ENCODE assay signal across 14 cellular contexts in genomic region chr5:138981606-138982005, GRCh38.
DNase-seq lines count a peak whose midpoint lies in the region; ATAC-seq and TF ChIP-seq lines count a peak whose summit lies in the region.
"Had no signal": no experiment of that assay in that cellular context is flagged by ENCODE, and none has a peak within 500 bp of the region (broad histone marks: within the 10 kb centered on the region; RNA-seq: fewer than 3 reads in every experiment).

No MANE protein-coding gene starts in this region.

- H3K4me3 ChIP-seq in prostate gland, result no peak overlapping the region
- H3K4me3 ChIP-seq: A549, pancreas had no signal

- H3K27me3 ChIP-seq in prostate gland (replicated peaks; ENCODE audit: insufficient read depth), result no peaks in the 10 kb centered on the region
- H3K27me3 ChIP-seq: pancreas had no signal

- H3K4me3 Mint-ChIP-seq in T-helper 1 cell treated with Interleukin-12 subunit alpha and Interleukin-12 subunit beta and Interleukin-4 antibody, amounts not matched to agents 30 μg/mL and 1 μg/mL, for 36 hours, result no peak overlapping the region
- no peak overlapping the region for H3K4me3 Mint-ChIP-seq in stimulated activated effector memory CD8-positive, alpha-beta T cell treated with anti-CD3 and anti-CD28 coated beads, Interleukin-12 subunit alpha, Interleukin-12 subunit beta, amount 100 ng/mL, for 72 hours

- H3K27me3 Mint-ChIP-seq in T-helper 1 cell treated with Interleukin-12 subunit alpha and Interleukin-12 subunit beta and Interleukin-4 antibody, amounts not matched to agents 30 μg/mL and 1 μg/mL, for 36 hours (ENCODE audit: low read depth), result no peaks in the 10 kb centered on the region

- H3K27ac ChIP-seq in prostate gland, result no peak overlapping the region
- H3K27ac ChIP-seq: A549, pancreas had no signal

- H3K9me3 ChIP-seq in prostate gland, result no peaks in the 10 kb centered on the region
- H3K9me3 ChIP-seq: A549, pancreas had no signal

- peak; percentile 66 for ATAC-seq in stimulated activated effector memory CD8-positive, alpha-beta T cell treated with anti-CD3 and anti-CD28 coated beads, Interleukin-12 subunit alpha, Interleukin-12 subunit beta, amount 100 ng/mL, for 72 hours
- ATAC-seq: A549 had no signal

- H3K9me3 Mint-ChIP-seq in T-helper 1 cell treated with Interleukin-12 subunit alpha and Interleukin-12 subunit beta and Interleukin-4 antibody, amounts not matched to agents 30 μg/mL and 1 μg/mL, for 36 hours, result no peaks in the 10 kb centered on the region
- no peaks in the 10 kb centered on the region for H3K9me3 Mint-ChIP-seq in stimulated activated effector memory CD8-positive, alpha-beta T cell treated with anti-CD3 and anti-CD28 coated beads, Interleukin-12 subunit alpha, Interleukin-12 subunit beta, amount 100 ng/mL, for 72 hours

- DNase-seq in activated CD4-positive, alpha-beta T cell treated with anti-CD3 and anti-CD28 coated beads for 48 hours, result peak; percentile 34
- no peak for DNase-seq in activated CD4-positive, alpha-beta T cell treated with anti-CD3 and anti-CD28 coated beads for 1 hour
- DNase-seq in ecto neural progenitor cell (ENCODE audit: low spot score) (peak; percentile 17), NOMO-1 treated with DMSO at 0.1 percent for 48 hours (lab: John Stamatoyannopoulos, UW; ENCODE audit: unreplicated experiment) (no peak), prostate gland (ENCODE audit: low spot score) (no peak)
- DNase-seq in stimulated activated effector memory CD8-positive, alpha-beta T cell treated with anti-CD3 and anti-CD28 coated beads, Interleukin-12 subunit alpha, Interleukin-12 subunit beta, amount 100 ng/mL, for 72 hours (ENCODE audit: low spot score in 2 of 2), result no peak
- no peak for DNase-seq in effector CD4-positive, alpha-beta T cell
- DNase-seq: activated effector memory CD4-positive, alpha-beta T cell treated with anti-CD3 and anti-CD28 coated beads, Interleukin-2, amount 50 U/mL, for 16 hours; erythroblast; H7; NCI-H524 treated with DMSO at 0.1 percent for 48 hours; pancreas had no signal

- peak overlapping the region; percentile 29 for H3K27ac Mint-ChIP-seq in T-helper 1 cell treated with Interleukin-12 subunit alpha and Interleukin-12 subunit beta and Interleukin-4 antibody, amounts not matched to agents 30 μg/mL and 1 μg/mL, for 36 hours
- H3K27ac Mint-ChIP-seq in stimulated activated effector memory CD8-positive, alpha-beta T cell treated with anti-CD3 and anti-CD28 coated beads, Interleukin-12 subunit alpha, Interleukin-12 subunit beta, amount 100 ng/mL, for 72 hours, result peak overlapping the region; percentile 15

- no peaks in the 10 kb centered on the region for H3K36me3 ChIP-seq in prostate gland
- H3K36me3 ChIP-seq: pancreas had no signal

- TF ChIP-seq CTCF in prostate gland (IDR thresholded peaks at IDR 0.05), result no peak

- peaks cover 27% of the 10 kb centered on the region for H3K4me1 Mint-ChIP-seq in T-helper 1 cell treated with Interleukin-12 subunit alpha and Interleukin-12 subunit beta and Interleukin-4 antibody, amounts not matched to agents 30 μg/mL and 1 μg/mL, for 36 hours (ENCODE audit: low read depth)
- H3K4me1 Mint-ChIP-seq in stimulated activated effector memory CD8-positive, alpha-beta T cell treated with anti-CD3 and anti-CD28 coated beads, Interleukin-12 subunit alpha, Interleukin-12 subunit beta, amount 100 ng/mL, for 72 hours, result peaks cover 36% of the 10 kb centered on the region

- no peaks in the 10 kb centered on the region for H3K4me1 ChIP-seq in prostate gland (replicated peaks)
- H3K4me1 ChIP-seq: pancreas had no signal

- TF ChIP-seq POLR2A in prostate gland (IDR thresholded peaks at IDR 0.05), result no peak

- 67% methylated on average over 7 of the region's 7 CpGs for WGBS in prostate gland

- intact Hi-C loops in prostate gland (cut with DNase I), result no loop called here

- peaks cover 5% of the 10 kb centered on the region for H3K36me3 Mint-ChIP-seq in T-helper 1 cell treated with Interleukin-12 subunit alpha and Interleukin-12 subunit beta and Interleukin-4 antibody, amounts not matched to agents 30 μg/mL and 1 μg/mL, for 36 hours (ENCODE audit: low read depth)
- H3K36me3 Mint-ChIP-seq in stimulated activated effector memory CD8-positive, alpha-beta T cell treated with anti-CD3 and anti-CD28 coated beads, Interleukin-12 subunit alpha, Interleukin-12 subunit beta, amount 100 ng/mL, for 72 hours, result no peaks in the 10 kb centered on the region

Comparison
In these comparisons a context has a peak if more than half of its experiments do, and no peak if none do; other contexts are left out.
1. DNase-seq: peak in activated CD4-positive, alpha-beta T cell treated with anti-CD3 and anti-CD28 coated beads for 48 hours (single experiment) and ecto neural progenitor cell (single experiment); none in activated CD4-positive, alpha-beta T cell treated with anti-CD3 and anti-CD28 coated beads for 1 hour (single experiment), stimulated activated effector memory CD8-positive, alpha-beta T cell treated with anti-CD3 and anti-CD28 coated beads, Interleukin-12 subunit alpha, Interleukin-12 subunit beta, amount 100 ng/mL, for 72 hours (0 of 2), NOMO-1 treated with DMSO at 0.1 percent for 48 hours (single experiment), prostate gland (single experiment) and effector CD4-positive, alpha-beta T cell (single experiment).